8 cellular contexts compared by ENCODE assay signal in genomic region chr9:101738566-101739183, GRCh38. TPM values are rescaled to one million over a fixed set of nuclear protein-coding genes. Genes with fewer than 3 reads are reported as not detected.
A peak's percentile ranks its signal among the peaks of the same experiment; 100 is the strongest.
DNase-seq lines count a peak whose midpoint lies in the region; ATAC-seq and TF ChIP-seq lines count a peak whose summit lies in the region.
"Had no signal": no experiment of that assay in that cellular context is flagged by ENCODE, and none has a peak within 500 bp of the region (broad histone marks: within the 10 kb centered on the region; RNA-seq: fewer than 3 reads in every experiment).

TSS of gene GRIN3A (minus strand) at chr9:101738647. CDS start at chr9:101737979, 668 bp downstream.

- peak; percentile 32 to 41 for DNase-seq in NOMO-1 (lab: John Stamatoyannopoulos, UW; ENCODE audit: unreplicated experiment in 2 of 2)
- DNase-seq in cardiac muscle cell (ENCODE audit: low read depth in 1 of 2, low spot score in 1 of 2) = peak in 1 of 2 donors; percentile 21
- DNase-seq in prostate gland (ENCODE audit: low spot score) = peak; percentile 11

- ATAC-seq in HG02852 (IDR thresholded peaks at IDR 0.05; ENCODE audit: unreplicated experiment) (no peak), GM19035 (IDR thresholded peaks at IDR 0.05; ENCODE audit: unreplicated experiment) (no peak), GM19328 (IDR thresholded peaks at IDR 0.05; ENCODE audit: unreplicated experiment) (no peak)

- no peak for TF ChIP-seq POLR2A in prostate gland (IDR thresholded peaks at IDR 0.05)

- intact Hi-C loops in prostate gland (cut with DNase I) = loop anchor here (10.0 kb wide), 1 partner anchor 134 kb away; no protein-coding TSS in a partner anchor

- H3K27ac ChIP-seq in HUES6 (ENCODE audit: low read depth, low read length) (no peak within 1 kb of the TSS), cardiac muscle cell (no peak within 1 kb of the TSS), prostate gland (no peak within 1 kb of the TSS)

- H3K36me3 ChIP-seq in HUES6 (ENCODE audit: control insufficient read depth, insufficient read depth, low read length) (no peaks in the 10 kb centered on the region), cardiac muscle cell (no peaks in the 10 kb centered on the region), prostate gland (no peaks in the 10 kb centered on the region)

- H3K4me3 ChIP-seq in HUES6 (ENCODE audit: low read depth, low read length) (peak within 1 kb of the TSS; percentile 73), cardiac muscle cell (peak within 1 kb of the TSS; percentile 36), prostate gland (peak within 1 kb of the TSS; percentile 20 to 38)

- H3K27me3 ChIP-seq in HUES6 (ENCODE audit: control insufficient read depth, insufficient read depth, low read length) = peaks cover 89% of the 10 kb centered on the region
- H3K27me3 ChIP-seq in cardiac muscle cell = peaks cover 67% of the 10 kb centered on the region
- H3K27me3 ChIP-seq in prostate gland (replicated peaks; ENCODE audit: insufficient read depth) = peaks cover 14% of the 10 kb centered on the region

- H3K4me1 ChIP-seq in HUES6 (ENCODE audit: control insufficient read depth, insufficient read depth, low read length) (peaks cover 16% of the 10 kb centered on the region), cardiac muscle cell (ENCODE audit: low read depth) (no peaks in the 10 kb centered on the region), prostate gland (replicated peaks) (no peaks in the 10 kb centered on the region)

- H3K9me3 ChIP-seq in HUES6 (ENCODE audit: control insufficient read depth, insufficient read depth, low read depth, low read length) = no peaks in the 10 kb centered on the region
- H3K9me3 ChIP-seq in cardiac muscle cell (ENCODE audit: low read depth) = no peaks in the 10 kb centered on the region
- H3K9me3 ChIP-seq in prostate gland = no peaks in the 10 kb centered on the region

- 1% methylated on average over 26 of the region's 26 CpGs for WGBS in prostate gland

- no peak within 1 kb of the TSS for H3K9ac ChIP-seq in HUES6 (ENCODE audit: low read length)

- TF ChIP-seq CTCF in cardiac muscle cell (IDR thresholded peaks at IDR 0.05; ENCODE audit: low read depth, low read length) = no peak
- no peak for TF ChIP-seq CTCF in prostate gland (IDR thresholded peaks at IDR 0.05)

RNA-seq across cellular contexts. Expression of gene GRIN3A, which starts in this region (rescaled TPM):
- total RNA-seq in cardiac muscle cell (not detected in 2 replicates), prostate gland (1 to 10 TPM in 1 of 2 donors, under 1 TPM in 1; 0.80 to 1.5 TPM)
- polyA plus RNA-seq in cardiac muscle cell = not detected in 2 replicates
- polyA plus RNA-seq: IgD-negative memory B cell had no signal
